ENCODE assay signal across 13 cellular contexts in genomic region chr2:134177351-134177931, GRCh38.
DNase-seq lines count a peak whose midpoint lies in the region; ATAC-seq, FAIRE-seq and TF ChIP-seq lines count a peak whose summit lies in the region.
"Had no signal": no experiment of that assay in that cellular context is flagged by ENCODE, and none has a peak within 500 bp of the region (broad histone marks: within the 10 kb centered on the region; RNA-seq: fewer than 3 reads in every experiment).

No MANE protein-coding gene starts in this region.

- H3K27me3 ChIP-seq in DOHH2 (ENCODE audit: control insufficient read depth, low read length) (no peaks in the 10 kb centered on the region), pancreas (no peaks in the 10 kb centered on the region)
- H3K27me3 ChIP-seq: SJSA1 had no signal

- H3K27ac ChIP-seq in DOHH2 (ENCODE audit: low read depth, low read length) = no peak overlapping the region
- peak overlapping the region in 1 of 4 donors; percentile 17 for H3K27ac ChIP-seq in pancreas
- H3K27ac ChIP-seq: SJSA1 had no signal

- H3K4me2 ChIP-seq in DOHH2 (ENCODE audit: low read length) = peak overlapping the region; percentile 48

- no peaks in the 10 kb centered on the region for H3F3A ChIP-seq in DOHH2 (ENCODE audit: control insufficient read depth, insufficient read depth)

- intact Hi-C loops in pancreas (cut with DNase I) = no loop called here

- H3K36me3 ChIP-seq in DOHH2 (ENCODE audit: control insufficient read depth, low read length) (no peaks in the 10 kb centered on the region), pancreas (no peaks in the 10 kb centered on the region)
- H3K36me3 ChIP-seq: SJSA1 had no signal

- ATAC-seq in pancreas = peak; percentile 62 to 75 (median 73)
- ATAC-seq in HG02973 (IDR thresholded peaks at IDR 0.05; ENCODE audit: unreplicated experiment) = no peak
- ATAC-seq in GM21360 (IDR thresholded peaks at IDR 0.05; ENCODE audit: unreplicated experiment) = no peak
- ATAC-seq in HG02588 (IDR thresholded peaks at IDR 0.05; ENCODE audit: unreplicated experiment) = no peak

- DNase-seq in NCI-H748 (lab: John Stamatoyannopoulos, UW; ENCODE audit: unreplicated experiment) = peak; percentile 68
- DNase-seq in epithelial cell of esophagus (ENCODE audit: low read depth) = peak; percentile 7
- DNase-seq in pancreas = peak in 3 of 6 donors; percentile 54 to 70 (median 70)
- no peak for DNase-seq in dedifferentiated amniotic fluid mesenchymal stem cell (ENCODE audit: extremely low spot score)
- DNase-seq: activated CD4-positive, alpha-beta T cell treated with anti-CD3 and anti-CD28 coated beads for 48 hours; amniotic stem cell; GDM1; NCI-H2081 treated with DMSO at 0.1 percent for 48 hours had no signal

- TF ChIP-seq CTCF in DOHH2 (IDR thresholded peaks at IDR 0.05; ENCODE audit: low read depth, low read length, poor library complexity, severe bottlenecking) (no peak), epithelial cell of esophagus (IDR thresholded peaks at IDR 0.05; ENCODE audit: insufficient read depth, low read depth, low read length, missing control alignments) (no peak), pancreas (IDR thresholded peaks at IDR 0.05) (no peak)

- no peaks in the 10 kb centered on the region for H3K9me2 ChIP-seq in DOHH2 (replicated peaks; ENCODE audit: control insufficient read depth, low read length)

- H3K9me3 ChIP-seq in DOHH2 (ENCODE audit: control insufficient read depth, insufficient read depth, low read length) (no peaks in the 10 kb centered on the region), pancreas (no peaks in the 10 kb centered on the region)
- H3K9me3 ChIP-seq: SJSA1 had no signal

- 41% methylated on average over 13 of the region's 13 CpGs for WGBS in pancreas, 2 donors

- no peak for FAIRE-seq in pancreas (lab: Jason Lieb, UNC)

- H3K4me1 ChIP-seq in DOHH2 (ENCODE audit: control insufficient read depth, low read length) (peaks cover 34% of the 10 kb centered on the region), pancreas (peaks cover 8 to 47% (median 14%) of the 10 kb centered on the region in 3 donors)
- H3K4me1 ChIP-seq: SJSA1 had no signal

- H3K4me3 ChIP-seq in DOHH2 (ENCODE audit: low read length) (no peak overlapping the region), epithelial cell of esophagus (ENCODE audit: low read length) (no peak overlapping the region), pancreas (no peak overlapping the region)
- H3K4me3 ChIP-seq: SJSA1 had no signal

- peaks cover 94% of the 10 kb centered on the region for H3K79me2 ChIP-seq in DOHH2 (ENCODE audit: control insufficient read depth, low read length)

- peaks cover 16% of the 10 kb centered on the region for H4K20me1 ChIP-seq in DOHH2 (ENCODE audit: control insufficient read depth, insufficient read depth, low read depth, low read length)

Comparison
In these comparisons a context has a peak if more than half of its experiments do, and no peak if none do; other contexts are left out.
1. ATAC-seq: peak in pancreas (4 of 4); none in HG02973 (single experiment), GM21360 (single experiment) and HG02588 (single experiment).